27 cellular contexts compared by ENCODE assay signal in genomic region chr1:233971753-233972152, GRCh38.
"Had no signal": no experiment of that assay in that cellular context is flagged by ENCODE, and none has a peak within 500 bp of the region (broad histone marks: within the 10 kb centered on the region; RNA-seq: fewer than 3 reads in every experiment).

No MANE protein-coding gene starts in this region.

- H3K4me3 ChIP-seq: neural progenitor cell, pancreas, psoas muscle, right lobe of liver, sigmoid colon, stomach, tibial artery, transverse colon, uterus had no signal

- FAIRE-seq: pancreas, small intestine had no signal

- DNase-seq: naive B cell; natural killer cell; nucleus accumbens; posterior cingulate gyrus; psoas muscle; right cardiac atrium; right lobe of liver; sigmoid colon; small intestine; stimulated activated CD4-positive, alpha-beta T cell treated with anti-CD3 and anti-CD28 coated beads, Interleukin-15, amount 100 ng/mL, for 24 hours; stimulated activated CD4-positive, alpha-beta T cell treated with anti-CD3 and anti-CD28 coated beads, Interleukin-2, amount 100 ng/mL, for 24 hours; stimulated activated CD4-positive, alpha-beta T cell treated with anti-CD3 and anti-CD28 coated beads, Interleukin-2, amount 100 ng/mL, for 48 hours; stimulated activated CD4-positive, alpha-beta T cell treated with anti-CD3 and anti-CD28 coated beads, Interleukin-4, amount 100 ng/mL, for 24 hours; stimulated activated naive B cell treated with anti-CD40 and anti-IgM and Interleukin-4, amounts not matched to agents 10 μg/mL and 1 μg/mL and 100 μg/mL, for 72 hours; stimulated activated naive CD4-positive, alpha-beta T cell treated with Interleukin-2 at 50 U/mL for 16 hours; stomach; tibial artery; transverse colon; uterus had no signal

- H3K9ac ChIP-seq: neural progenitor cell had no signal

- H3K4me3 Mint-ChIP-seq: naive B cell; natural killer cell; nephron; neural progenitor cell; stimulated activated effector memory CD8-positive, alpha-beta T cell treated with anti-CD3 and anti-CD28 coated beads, Interleukin-12 subunit alpha, Interleukin-12 subunit beta, amount 100 ng/mL, for 72 hours; stimulated activated naive B cell treated with anti-CD40 and anti-IgM and Interleukin-4, amounts not matched to agents 10 μg/mL and 1 μg/mL and 100 μg/mL, for 72 hours; stimulated activated naive CD8-positive, alpha-beta T cell treated with anti-CD3 and anti-CD28 coated beads, Interleukin-15, Interleukin-2, amounts not matched to agents 100 ng/mL and 50 ng/mL, for 24 hours; type B pancreatic cell had no signal

- H3K27ac Mint-ChIP-seq: naive B cell; natural killer cell; nephron; neural progenitor cell; progenitor cell of endocrine pancreas; stimulated activated effector memory CD8-positive, alpha-beta T cell treated with anti-CD3 and anti-CD28 coated beads, Interleukin-12 subunit alpha, Interleukin-12 subunit beta, amount 100 ng/mL, for 72 hours; stimulated activated naive B cell treated with anti-CD40 and anti-IgM and Interleukin-4, amounts not matched to agents 10 μg/mL and 1 μg/mL and 100 μg/mL, for 72 hours; stimulated activated naive CD8-positive, alpha-beta T cell treated with anti-CD3 and anti-CD28 coated beads, Interleukin-15, Interleukin-2, amounts not matched to agents 100 ng/mL and 50 ng/mL, for 24 hours; type B pancreatic cell had no signal

- H3K36me3 Mint-ChIP-seq: naive B cell; natural killer cell; neural progenitor cell; stimulated activated effector memory CD8-positive, alpha-beta T cell treated with anti-CD3 and anti-CD28 coated beads, Interleukin-12 subunit alpha, Interleukin-12 subunit beta, amount 100 ng/mL, for 72 hours; stimulated activated naive B cell treated with anti-CD40 and anti-IgM and Interleukin-4, amounts not matched to agents 10 μg/mL and 1 μg/mL and 100 μg/mL, for 72 hours; type B pancreatic cell had no signal

- H3K4me1 ChIP-seq: neural progenitor cell, pancreas, psoas muscle, right lobe of liver, sigmoid colon, stomach, tibial artery, transverse colon, uterus had no signal

- H3K9me3 Mint-ChIP-seq: nephron; neural progenitor cell; stimulated activated effector memory CD8-positive, alpha-beta T cell treated with anti-CD3 and anti-CD28 coated beads, Interleukin-12 subunit alpha, Interleukin-12 subunit beta, amount 100 ng/mL, for 72 hours; stimulated activated naive CD8-positive, alpha-beta T cell treated with anti-CD3 and anti-CD28 coated beads, Interleukin-15, Interleukin-2, amounts not matched to agents 100 ng/mL and 50 ng/mL, for 24 hours had no signal

- H3K27me3 ChIP-seq: neural progenitor cell, neutrophil, pancreas, right lobe of liver, sigmoid colon, stomach, tibial artery, transverse colon, uterus had no signal

- H2AFZ ChIP-seq: neural progenitor cell had no signal

- H3K4me2 ChIP-seq: neural progenitor cell had no signal

- H3K27ac ChIP-seq: neural progenitor cell, neutrophil, pancreas, psoas muscle, right lobe of liver, sigmoid colon, stomach, tibial artery, transverse colon, uterus had no signal

- ATAC-seq: natural killer cell; pancreas; psoas muscle; right cardiac atrium; stimulated activated effector memory CD8-positive, alpha-beta T cell treated with anti-CD3 and anti-CD28 coated beads, Interleukin-12 subunit alpha, Interleukin-12 subunit beta, amount 100 ng/mL, for 72 hours; stimulated activated naive B cell treated with anti-CD40 and anti-IgM and Interleukin-4, amounts not matched to agents 10 μg/mL and 1 μg/mL and 100 μg/mL, for 72 hours had no signal

- H3K36me3 ChIP-seq: neural progenitor cell, neutrophil, pancreas, right lobe of liver, sigmoid colon, stomach, tibial artery, transverse colon, uterus had no signal

- H3K9me3 ChIP-seq: neutrophil, pancreas, psoas muscle, right lobe of liver, sigmoid colon, stomach, tibial artery, transverse colon, uterus had no signal

- H3K27me3 Mint-ChIP-seq: progenitor cell of endocrine pancreas; stimulated activated naive B cell treated with anti-CD40 and anti-IgM and Interleukin-4, amounts not matched to agents 10 μg/mL and 1 μg/mL and 100 μg/mL, for 72 hours had no signal

- H3K4me1 Mint-ChIP-seq: naive B cell; natural killer cell; nephron; stimulated activated effector memory CD8-positive, alpha-beta T cell treated with anti-CD3 and anti-CD28 coated beads, Interleukin-12 subunit alpha, Interleukin-12 subunit beta, amount 100 ng/mL, for 72 hours; stimulated activated naive B cell treated with anti-CD40 and anti-IgM and Interleukin-4, amounts not matched to agents 10 μg/mL and 1 μg/mL and 100 μg/mL, for 72 hours had no signal
